ENCODE assay signal across 12 cellular contexts in genomic region chr2:242060212-242060835, GRCh38.
DNase-seq lines count a peak whose midpoint lies in the region; ATAC-seq and TF ChIP-seq lines count a peak whose summit lies in the region.
"Had no signal": no experiment of that assay in that cellular context is flagged by ENCODE, and none has a peak within 500 bp of the region (broad histone marks: within the 10 kb centered on the region; RNA-seq: fewer than 3 reads in every experiment).

No MANE protein-coding gene starts in this region.

- peaks cover 36% of the 10 kb centered on the region for H3K27me3 ChIP-seq in IMR-90 (ENCODE audit: control insufficient read depth, insufficient read depth, low read length)
- H3K27me3 ChIP-seq in gastroesophageal sphincter = peaks cover 47% of the 10 kb centered on the region

- no peak overlapping the region for H3K27ac ChIP-seq in IMR-90 (ENCODE audit: insufficient read depth, low read length)
- no peak overlapping the region for H3K27ac ChIP-seq in gastroesophageal sphincter
- H3K27ac ChIP-seq: stomach had no signal

- no peak overlapping the region for H2BK5ac ChIP-seq in IMR-90 (ENCODE audit: low read depth, low read length, poor library complexity, severe bottlenecking)

- H3K36me3 Mint-ChIP-seq in CD14-positive monocyte = no peaks in the 10 kb centered on the region

- H3K4me1 ChIP-seq in IMR-90 (ENCODE audit: control insufficient read depth, insufficient read depth, low read length) = no peaks in the 10 kb centered on the region
- no peaks in the 10 kb centered on the region for H3K4me1 ChIP-seq in gastroesophageal sphincter
- H3K4me1 ChIP-seq: stomach had no signal

- ATAC-seq in IMR-90 (ENCODE audit: low read depth) (peak; percentile 60), HG03175 (IDR thresholded peaks at IDR 0.05; ENCODE audit: unreplicated experiment) (no peak), GM18868 (IDR thresholded peaks at IDR 0.05; ENCODE audit: unreplicated experiment) (no peak), gastroesophageal sphincter (no peak)
- ATAC-seq: K562 had no signal

- H3K36me3 ChIP-seq in IMR-90 (ENCODE audit: control insufficient read depth, insufficient read depth, low read length) (no peaks in the 10 kb centered on the region), gastroesophageal sphincter (no peaks in the 10 kb centered on the region)
- H3K36me3 ChIP-seq: stomach had no signal

- WGBS in IMR-90 (ENCODE audit: extremely low coverage in 2 of 2, insufficient read length in 1 of 2), 2 experiments = no CpG with 5 or more reads among the region's 4 CpGs
- 46 to 63% methylated on average over 4 of the region's 4 CpGs for whole genome bisulfite sequencing in gastroesophageal sphincter (ENCODE audit: low coverage in 1 of 2), 2 donors

- peaks cover 5 to 17% (median 11%) of the 10 kb centered on the region in 7 donors for H3K9me3 Mint-ChIP-seq in CD14-positive monocyte

- no peak overlapping the region for H3K14ac ChIP-seq in IMR-90 (replicated peaks; ENCODE audit: low read depth, low read length)

- intact Hi-C loops in IMR-90 (cut with micrococcal nuclease) (no loop called here), CD14-positive monocyte (cut with micrococcal nuclease) (no loop called here)

- H3K18ac ChIP-seq in IMR-90 (ENCODE audit: low read depth, low read length) = no peak overlapping the region

- H3K9me1 ChIP-seq in IMR-90 (ENCODE audit: insufficient read depth, low read length) = no peaks in the 10 kb centered on the region

- no peak overlapping the region for H3K23ac ChIP-seq in IMR-90 (ENCODE audit: low read depth, low read length)

- no peak overlapping the region for H3K4me2 ChIP-seq in IMR-90 (ENCODE audit: low read depth, low read length)

- no peak overlapping the region for H2AFZ ChIP-seq in IMR-90 (replicated peaks; ENCODE audit: low read length, poor library complexity)

- no peak overlapping the region for H3K27ac Mint-ChIP-seq in CD14-positive monocyte
- H3K27ac Mint-ChIP-seq: nephron progenitor cell had no signal

- no peaks in the 10 kb centered on the region for H3K9me3 ChIP-seq in IMR-90 (ENCODE audit: control insufficient read depth, insufficient read depth, low read length)
- H3K9me3 ChIP-seq in gastroesophageal sphincter = peaks cover 0 to 7% (median 0%) of the 10 kb centered on the region in 3 donors
- H3K9me3 ChIP-seq: stomach had no signal

- no peaks in the 10 kb centered on the region for H3K79me1 ChIP-seq in IMR-90 (ENCODE audit: low read depth in 1 of 2, low read length in 2 of 2)

- CTCF ChIA-PET in IMR-90 (lab: Yijun Ruan, JAX) = no interaction called here

- in situ Hi-C loops in Caki2 (cut with HindIII; ENCODE audit: low pct_unique_long_range_greater_than_20kb, low sequenced_read_pairs) (no loop called here), IMR-90 (cut with MboI; ENCODE audit: low sequenced_read_pairs) (no loop called here)

- H2AK9ac ChIP-seq in IMR-90 (replicated peaks; ENCODE audit: low read depth, low read length, poor library complexity) = no peak overlapping the region

- H4K5ac ChIP-seq in IMR-90 (ENCODE audit: low read depth, low read length) = no peak overlapping the region

- H4K8ac ChIP-seq in IMR-90 (ENCODE audit: low read depth in 2 of 2, low read length in 2 of 2) = no peak overlapping the region

- dilution Hi-C loops in IMR-90 (cut with HindIII; ENCODE audit: low sequenced_read_pairs, unreplicated experiment) = no loop called here

- H2BK20ac ChIP-seq in IMR-90 (ENCODE audit: low read depth, low read length) = no peak overlapping the region

- H3K4me3 ChIP-seq in IMR-90 (ENCODE audit: insufficient read depth, low read depth, low read length) = no peak overlapping the region
- no peak overlapping the region for H3K4me3 ChIP-seq in cardiac fibroblast (replicated peaks in 1 of 2; ENCODE audit: low read depth in 2 of 2, low read length in 2 of 2)
- no peak overlapping the region for H3K4me3 ChIP-seq in gastroesophageal sphincter
- H3K4me3 ChIP-seq: K562, stomach had no signal

- H3K56ac ChIP-seq in IMR-90 (ENCODE audit: extremely low read depth, insufficient read depth, low read length) = no peak overlapping the region

- no peak overlapping the region for H4K91ac ChIP-seq in IMR-90 (ENCODE audit: insufficient read depth, low read depth, low read length)

- H4K20me1 ChIP-seq in IMR-90 (ENCODE audit: insufficient read depth, low read length) = no peaks in the 10 kb centered on the region

- H3K4me3 Mint-ChIP-seq in CD14-positive monocyte = no peak overlapping the region
- H3K4me3 Mint-ChIP-seq: nephron progenitor cell had no signal

- no peak overlapping the region for H2BK15ac ChIP-seq in IMR-90 (ENCODE audit: low read depth, low read length)

- no peak overlapping the region for H2BK120ac ChIP-seq in IMR-90 (ENCODE audit: low read depth, low read length)

- TF ChIP-seq CTCF in IMR-90 (conservative IDR thresholded peaks at IDR 0.05; ENCODE audit: low read depth, low read length) (no peak), cardiac fibroblast (IDR thresholded peaks at IDR 0.05; ENCODE audit: low read depth, low read length) (no peak), CD14-positive monocyte (IDR thresholded peaks at IDR 0.05) (no peak), gastroesophageal sphincter (IDR thresholded peaks at IDR 0.05) (no peak)

- no peaks in the 10 kb centered on the region for H3K4me1 Mint-ChIP-seq in CD14-positive monocyte
- H3K4me1 Mint-ChIP-seq: nephron progenitor cell had no signal

- TF ChIP-seq POLR2A in IMR-90 (IDR thresholded peaks at IDR 0.05; ENCODE audit: low read depth, low read length) (no peak), gastroesophageal sphincter (IDR thresholded peaks at IDR 0.05) (no peak)

- no peak for TF ChIP-seq EP300 in gastroesophageal sphincter (IDR thresholded peaks at IDR 0.05)

- H3K9ac ChIP-seq in IMR-90 (ENCODE audit: low read depth, low read length) = no peak overlapping the region

- peak; percentile 52 for DNase-seq in Caki2 (ENCODE audit: low read depth)
- peak; percentile 71 for DNase-seq in IMR-90
- peak; percentile 78 to 84 for DNase-seq in cardiac fibroblast (ENCODE audit: low read depth in 2 of 2)
- peak; percentile 86 for DNase-seq in kidney tubule cell (ENCODE audit: low spot score)
- DNase-seq in CD14-positive monocyte (ENCODE audit: low spot score) = no peak
- DNase-seq: activated CD4-positive, CD25-positive, alpha-beta regulatory T cell; nephron progenitor cell; stomach had no signal

- BruUV-seq in IMR-90 (replicated peaks; lab: Mats Ljungman, UMichigan) = no TSS peak

- no peak for TF ChIP-seq RAD21 in IMR-90 (IDR thresholded peaks at IDR 0.05; ENCODE audit: low read length)

- POLR2A ChIA-PET in IMR-90 (lab: Charles Lee; ENCODE audit: unreplicated experiment) = no interaction called here

- H2AK5ac ChIP-seq in IMR-90 (ENCODE audit: low read depth, low read length) = no peak overlapping the region

- H3K4ac ChIP-seq in IMR-90 (ENCODE audit: low read depth, low read length) = no peak overlapping the region

- peaks cover 25 to 33% (median 29%) of the 10 kb centered on the region in 3 donors for H3K27me3 Mint-ChIP-seq in CD14-positive monocyte (ENCODE audit: low read depth in 3 of 3)

TF ChIP-seq in IMR-90, 13 proteins besides CTCF, POLR2A, EP300 and RAD21:
- TF ChIP-seq SMC3 (IDR thresholded peaks at IDR 0.05; ENCODE audit: low read depth, low read length) = no peak
- no peak for TF ChIP-seq MAZ (IDR thresholded peaks at IDR 0.05; ENCODE audit: borderline replicate concordance, low read depth, low read length)
- TF ChIP-seq USF2 (IDR thresholded peaks at IDR 0.05; ENCODE audit: low read depth, low read length) = no peak
- TF ChIP-seq NFE2L2 (IDR thresholded peaks at IDR 0.05; ENCODE audit: low read depth, low read length) = no peak
- no peak for TF ChIP-seq BHLHE40 (IDR thresholded peaks at IDR 0.05; ENCODE audit: low read depth, low read length)
- TF ChIP-seq, protein P1, sequence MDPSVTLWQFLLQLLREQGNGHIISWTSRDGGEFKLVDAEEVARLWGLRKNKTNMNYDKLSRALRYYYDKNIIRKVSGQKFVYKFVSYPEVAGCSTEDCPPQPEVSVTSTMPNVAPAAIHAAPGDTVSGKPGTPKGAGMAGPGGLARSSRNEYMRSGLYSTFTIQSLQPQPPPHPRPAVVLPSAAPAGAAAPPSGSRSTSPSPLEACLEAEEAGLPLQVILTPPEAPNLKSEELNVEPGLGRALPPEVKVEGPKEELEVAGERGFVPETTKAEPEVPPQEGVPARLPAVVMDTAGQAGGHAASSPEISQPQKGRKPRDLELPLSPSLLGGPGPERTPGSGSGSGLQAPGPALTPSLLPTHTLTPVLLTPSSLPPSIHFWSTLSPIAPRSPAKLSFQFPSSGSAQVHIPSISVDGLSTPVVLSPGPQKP (IDR thresholded peaks at IDR 0.05; ENCODE audit: borderline replicate concordance, low read depth, low read length) = no peak
- TF ChIP-seq MAFK (IDR thresholded peaks at IDR 0.05; ENCODE audit: low read depth, low read length) = no peak
